14 cellular contexts compared by ENCODE assay signal in the genomic region with DNA sequence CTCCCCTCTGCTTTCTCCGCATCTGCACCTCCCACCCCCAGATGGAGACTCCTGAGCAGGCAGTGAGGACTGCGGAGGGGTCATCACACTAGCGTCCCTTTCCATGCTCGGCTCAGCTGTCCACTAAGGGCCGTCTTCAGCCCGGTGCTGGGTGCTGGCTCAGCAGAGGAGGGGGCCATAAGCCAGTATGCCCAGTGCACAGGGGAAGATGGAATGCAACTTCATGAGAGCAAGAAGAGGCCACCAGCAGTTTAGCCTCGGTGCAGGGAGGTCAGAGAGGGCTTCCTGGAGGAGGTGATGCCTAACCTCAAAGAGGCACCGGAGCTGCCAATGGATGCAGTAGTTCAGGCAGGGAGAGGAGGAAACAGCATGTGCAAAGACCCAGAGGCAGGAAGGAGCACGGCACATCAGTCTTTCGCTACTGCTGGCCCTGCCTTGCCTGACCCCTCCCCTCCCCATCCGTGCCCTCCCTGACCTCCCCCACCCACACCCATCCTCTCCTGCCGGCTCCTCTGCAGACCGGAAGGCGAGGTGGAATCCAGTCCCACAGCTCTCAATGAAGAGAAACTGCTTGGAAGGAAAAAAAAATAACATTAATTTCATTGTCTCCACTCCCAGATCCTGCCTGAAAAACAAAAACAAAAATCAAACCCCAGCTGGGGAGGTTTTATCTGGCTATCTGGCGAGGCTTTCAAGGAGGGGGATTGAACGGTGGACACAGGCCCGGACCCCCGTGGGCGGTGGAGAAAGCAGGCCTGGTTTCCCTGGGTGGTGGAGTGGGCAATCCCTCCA. TPM values are rescaled to one million over a fixed set of nuclear protein-coding genes. Genes with fewer than 3 reads are reported as not detected.
A peak's percentile ranks its signal among the peaks of the same experiment; 100 is the strongest.
DNase-seq lines count a peak whose midpoint lies in the region; ATAC-seq, FAIRE-seq and TF ChIP-seq lines count a peak whose summit lies in the region.
"Had no signal": no experiment of that assay in that cellular context is flagged by ENCODE, and none has a peak within 500 bp of the region (broad histone marks: within the 10 kb centered on the region; RNA-seq: fewer than 3 reads in every experiment).

No MANE protein-coding gene starts in this region.

- no peak overlapping the region for H2BK15ac ChIP-seq in mesendoderm (replicated peaks; ENCODE audit: low read depth)

- H3K4ac ChIP-seq in mesendoderm (ENCODE audit: low read depth, low read length): no peak overlapping the region

- no peaks in the 10 kb centered on the region for H3K9me3 Mint-ChIP-seq in endodermal cell
- no peaks in the 10 kb centered on the region for H3K9me3 Mint-ChIP-seq in CD8-positive, alpha-beta T cell

- H3K27me3 Mint-ChIP-seq in endodermal cell (ENCODE audit: insufficient read depth): no peaks in the 10 kb centered on the region
- H3K27me3 Mint-ChIP-seq in CD8-positive, alpha-beta T cell (ENCODE audit: low read depth): peaks cover 3% of the 10 kb centered on the region

- FAIRE-seq in RCC 7860 (lab: Jason Lieb, UNC): no peak

- no peaks in the 10 kb centered on the region for H3K36me3 Mint-ChIP-seq in endodermal cell (ENCODE audit: low read depth)
- H3K36me3 Mint-ChIP-seq in CD8-positive, alpha-beta T cell: no peaks in the 10 kb centered on the region

- ATAC-seq in CD8-positive, alpha-beta T cell: no peak
- ATAC-seq: activated CD8-positive, alpha-beta T cell treated with anti-CD3 and anti-CD28 coated beads, Interleukin-2, amount 10 ng/mL, durations not matched to agents 7 days and 5 days; left lobe of liver had no signal

- DNase-seq in NT2/D1 (ENCODE audit: low read depth, low spot score): no peak
- DNase-seq in endodermal cell: peak; percentile 47
- no peak for DNase-seq in mesendoderm
- DNase-seq in spleen: peak; percentile 71
- no peak for DNase-seq in stimulated activated CD4-positive, alpha-beta T cell treated with anti-CD3 and anti-CD28 coated beads, Interleukin-15, amount 100 ng/mL, for 24 hours
- DNase-seq in CD8-positive, alpha-beta T cell: no peak
- no peak for DNase-seq in RCC 7860 (ENCODE audit: low spot score)
- DNase-seq in GM03348 (ENCODE audit: low spot score): no peak
- DNase-seq: activated CD8-positive, alpha-beta T cell treated with anti-CD3 and anti-CD28 coated beads, Interleukin-2, amount 10 ng/mL, durations not matched to agents 7 days and 5 days; glutamatergic neuron; NCI-H187 treated with DMSO at 0.1 percent for 48 hours had no signal

- H3K4me3 ChIP-seq in NT2/D1 (ENCODE audit: insufficient read length, low read depth) (no peak overlapping the region), endodermal cell (ENCODE audit: low read length) (no peak overlapping the region), mesendoderm (ENCODE audit: low read length) (no peak overlapping the region), spleen (no peak overlapping the region)
- H3K4me3 ChIP-seq in CD8-positive, alpha-beta T cell (ENCODE audit: low read depth, low read length): no peak overlapping the region
- H3K4me3 ChIP-seq: ovary had no signal

- no peak overlapping the region for H4K5ac ChIP-seq in mesendoderm (ENCODE audit: low read length)

- H3K27ac ChIP-seq in endodermal cell (ENCODE audit: low read depth, low read length): no peak overlapping the region
- no peak overlapping the region for H3K27ac ChIP-seq in mesendoderm (ENCODE audit: low read depth, low read length)
- H3K27ac ChIP-seq in spleen: peak overlapping the region; percentile 35 to 96 (median 90)
- no peak overlapping the region for H3K27ac ChIP-seq in CD8-positive, alpha-beta T cell (ENCODE audit: low read depth, low read length)
- H3K27ac ChIP-seq: C4-2B, ovary had no signal

- TF ChIP-seq CTCF in endodermal cell (conservative IDR thresholded peaks at IDR 0.05): no peak
- no peak for TF ChIP-seq CTCF in spleen (IDR thresholded peaks at IDR 0.05 in 8 of 11, conservative IDR thresholded peaks at IDR 0.05 in 3 of 11)
- TF ChIP-seq CTCF in CD8-positive, alpha-beta T cell (IDR thresholded peaks at IDR 0.05): no peak

- no peak overlapping the region for H3K18ac ChIP-seq in mesendoderm (ENCODE audit: low read length)

- H3K56ac ChIP-seq in mesendoderm (ENCODE audit: low read length): peak overlapping the region; percentile 72

- peak overlapping the region; percentile 21 for H3K27ac Mint-ChIP-seq in endodermal cell
- no peak overlapping the region for H3K27ac Mint-ChIP-seq in CD8-positive, alpha-beta T cell
- H3K27ac Mint-ChIP-seq: activated CD8-positive, alpha-beta T cell treated with anti-CD3 and anti-CD28 coated beads, Interleukin-2, amount 10 ng/mL, durations not matched to agents 7 days and 5 days had no signal

- intact Hi-C loops in spleen (cut with DNase I; ENCODE audit: low total_unique reads): no loop called here
- intact Hi-C loops in CD8-positive, alpha-beta T cell (cut with DNase I, micrococcal nuclease): no loop called here

- no peak overlapping the region for H2BK5ac ChIP-seq in mesendoderm (ENCODE audit: low read length)

- WGBS in endodermal cell (ENCODE audit: insufficient coverage in 1 of 2, insufficient read length in 1 of 2), 2 experiments: 91 to 96% methylated on average over 8 to 18 of the region's 19 CpGs
- WGBS in mesendoderm (ENCODE audit: extremely low coverage, insufficient coverage, low lambda C conversion rate): no CpG with 5 or more reads among the region's 19 CpGs
- WGBS in spleen, 5 donors: 61 to 70% (median 64%) methylated on average over 18 to 19 of the region's 19 CpGs

- peak overlapping the region; percentile 55 for H2AK5ac ChIP-seq in mesendoderm (ENCODE audit: low read length)

- H4K8ac ChIP-seq in mesendoderm (ENCODE audit: low read depth, low read length): no peak overlapping the region

- H3K79me2 ChIP-seq in mesendoderm (ENCODE audit: control insufficient read depth, insufficient read depth, low read length): no peaks in the 10 kb centered on the region

- TF ChIP-seq POLR2A in spleen (IDR thresholded peaks at IDR 0.05): no peak

- no peak overlapping the region for H3K4me3 Mint-ChIP-seq in endodermal cell
- H3K4me3 Mint-ChIP-seq in CD8-positive, alpha-beta T cell: no peak overlapping the region
- H3K4me3 Mint-ChIP-seq: activated CD8-positive, alpha-beta T cell treated with anti-CD3 and anti-CD28 coated beads, Interleukin-2, amount 10 ng/mL, durations not matched to agents 7 days and 5 days had no signal

- H3K9ac ChIP-seq in NT2/D1 (ENCODE audit: insufficient read length, low read depth) (peak overlapping the region; percentile 52), endodermal cell (ENCODE audit: extremely low read depth, low read length, poor library complexity, severe bottlenecking) (no peak overlapping the region), mesendoderm (ENCODE audit: low read length) (no peak overlapping the region)

- no peaks in the 10 kb centered on the region for H3K9me3 ChIP-seq in NT2/D1 (ENCODE audit: insufficient read depth, low read length)
- H3K9me3 ChIP-seq in endodermal cell (ENCODE audit: control insufficient read depth, low read length): no peaks in the 10 kb centered on the region
- no peaks in the 10 kb centered on the region for H3K9me3 ChIP-seq in spleen
- H3K9me3 ChIP-seq in CD8-positive, alpha-beta T cell (ENCODE audit: low read length): no peaks in the 10 kb centered on the region
- H3K9me3 ChIP-seq: ovary had no signal

- H3K79me1 ChIP-seq in mesendoderm (ENCODE audit: low read length): no peaks in the 10 kb centered on the region

- CTCF ChIA-PET in CD8-positive, alpha-beta T cell (lab: Charles Lee): no interaction called here

- no peak overlapping the region for H3K23ac ChIP-seq in mesendoderm (ENCODE audit: low read length)

- H3K4me1 ChIP-seq in NT2/D1 (ENCODE audit: insufficient read depth, insufficient read length) (peaks cover 36% of the 10 kb centered on the region), endodermal cell (ENCODE audit: control insufficient read depth, insufficient read depth, low read length) (no peaks in the 10 kb centered on the region), mesendoderm (ENCODE audit: control insufficient read depth, low read depth, low read length) (peaks cover 2% of the 10 kb centered on the region), spleen (peaks cover 55 to 100% (median 84%) of the 10 kb centered on the region in 6 donors)
- peaks cover 6% of the 10 kb centered on the region for H3K4me1 ChIP-seq in CD8-positive, alpha-beta T cell (ENCODE audit: insufficient read depth, low read length)

- no peaks in the 10 kb centered on the region for H3K36me3 ChIP-seq in NT2/D1 (ENCODE audit: insufficient read depth, insufficient read length, low read length)
- H3K36me3 ChIP-seq in endodermal cell (ENCODE audit: control insufficient read depth, insufficient read depth, low read length): no peaks in the 10 kb centered on the region
- no peaks in the 10 kb centered on the region for H3K36me3 ChIP-seq in mesendoderm (ENCODE audit: control insufficient read depth, insufficient read depth, low read length)
- H3K36me3 ChIP-seq in spleen: no peaks in the 10 kb centered on the region
- no peaks in the 10 kb centered on the region for H3K36me3 ChIP-seq in CD8-positive, alpha-beta T cell (ENCODE audit: insufficient read depth, low read length)
- H3K36me3 ChIP-seq: ovary had no signal

- POLR2A ChIA-PET in CD8-positive, alpha-beta T cell (lab: Charles Lee): no interaction called here

- H3K4me1 Mint-ChIP-seq in endodermal cell: peaks cover 17% of the 10 kb centered on the region
- H3K4me1 Mint-ChIP-seq in CD8-positive, alpha-beta T cell (ENCODE audit: low read depth): peaks cover 12% of the 10 kb centered on the region

- H3K27me3 ChIP-seq in NT2/D1 (ENCODE audit: insufficient read depth, insufficient read length) (no peaks in the 10 kb centered on the region), endodermal cell (ENCODE audit: control insufficient read depth, insufficient read depth, low read length, poor library complexity, severe bottlenecking) (no peaks in the 10 kb centered on the region), mesendoderm (ENCODE audit: insufficient read depth, low read length, poor library complexity) (no peaks in the 10 kb centered on the region), spleen (replicated peaks in 1 of 7) (peaks cover 0 to 12% (median 0%) of the 10 kb centered on the region in 7 donors)
- no peaks in the 10 kb centered on the region for H3K27me3 ChIP-seq in CD8-positive, alpha-beta T cell (ENCODE audit: insufficient read depth, low read length)
- H3K27me3 ChIP-seq: ovary had no signal

- no peak overlapping the region for H2BK120ac ChIP-seq in mesendoderm (ENCODE audit: low read depth, low read length)

- no peak overlapping the region for H3K4me2 ChIP-seq in mesendoderm (ENCODE audit: low read length)

RNA-seq across cellular contexts. Expression of gene PLXND1, which starts 15.3 kb away (rescaled TPM):
- total RNA-seq in endodermal cell (10 to 100 TPM; 73.1 to 83.2 TPM), spleen (100 to 1,000 TPM; 121 to 238 (median 170) TPM)
- 58.8 TPM for polyA plus RNA-seq in endodermal cell (2013, experiment 1 of 2)
- polyA plus RNA-seq in endodermal cell (2013, experiment 2 of 2): 68.1 TPM
- polyA plus RNA-seq in mesendoderm (2013, experiment 1 of 2): 94.2 TPM
- 90.0 TPM for polyA plus RNA-seq in mesendoderm (2013, experiment 2 of 2)
- polyA plus RNA-seq in spleen: 10 to 100 TPM; 44.4 to 97.9 (median 79.2) TPM
- 10 to 100 TPM; 84.7 to 96.8 TPM for total RNA-seq in CD8-positive, alpha-beta T cell

Comparison
In these comparisons a context has a peak if more than half of its experiments do, and no peak if none do; other contexts are left out.
1. DNase-seq: peak in endodermal cell (single experiment) and spleen (single experiment); none in NT2/D1 (single experiment), mesendoderm (single experiment), stimulated activated CD4-positive, alpha-beta T cell treated with anti-CD3 and anti-CD28 coated beads, Interleukin-15, amount 100 ng/mL, for 24 hours (single experiment), CD8-positive, alpha-beta T cell (0 of 7), RCC 7860 (single experiment) and GM03348 (single experiment).
2. H3K27ac ChIP-seq: peak in spleen (8 of 8); none in endodermal cell (single experiment), mesendoderm (single experiment) and CD8-positive, alpha-beta T cell (single experiment).